In the genomic region with DNA sequence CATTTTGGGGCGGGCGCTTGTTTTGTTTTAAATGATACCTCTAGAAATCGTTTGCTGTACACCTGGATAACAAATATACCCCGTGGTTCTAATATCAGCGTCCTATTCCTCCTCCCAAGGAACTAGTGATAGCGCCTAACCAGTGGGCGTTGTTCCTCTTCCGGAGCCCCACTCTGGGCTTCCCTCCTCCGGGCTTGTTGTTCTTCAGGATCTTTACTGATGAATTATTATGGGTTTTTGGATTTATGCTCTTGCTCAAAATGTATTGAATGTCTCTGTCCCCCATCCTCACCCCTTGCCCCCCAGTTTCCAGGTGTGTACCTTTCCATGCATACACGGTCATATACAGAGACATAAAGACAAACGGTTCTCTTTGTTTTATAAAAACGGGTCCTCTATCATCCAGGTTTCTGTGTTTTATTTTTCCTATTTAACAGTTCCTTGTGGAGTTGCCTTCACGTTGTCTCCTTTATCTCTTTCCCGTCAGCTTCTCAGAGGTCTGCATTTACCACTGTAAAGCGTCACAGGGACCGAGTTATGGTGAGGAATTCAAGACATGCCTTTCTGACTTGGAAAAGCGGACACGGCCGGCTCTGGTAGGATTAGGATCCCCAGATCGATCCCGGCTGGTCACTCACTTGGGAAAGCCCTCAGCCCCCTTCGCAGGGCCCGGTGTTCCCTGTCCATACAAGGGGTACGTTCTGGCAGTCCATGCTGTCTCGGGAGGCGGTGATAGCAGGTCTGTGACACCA, we compare ENCODE assay signal across 7 cellular contexts. TPM values are rescaled to one million over a fixed set of nuclear protein-coding genes. Genes with fewer than 3 reads are reported as not detected.
DNase-seq lines count a peak whose midpoint lies in the region; ATAC-seq and TF ChIP-seq lines count a peak whose summit lies in the region.

No MANE protein-coding gene starts in this region.

- no peak for ATAC-seq in activated CD8-positive, alpha-beta T cell treated with anti-CD3 and anti-CD28 coated beads, Interleukin-2, amount 10 ng/mL, durations not matched to agents 7 days and 5 days
- no peak for ATAC-seq in HG03460 (IDR thresholded peaks at IDR 0.05; ENCODE audit: unreplicated experiment)

- TF ChIP-seq CTCF in HFF-Myc (IDR thresholded peaks at IDR 0.05; ENCODE audit: low read depth, low read length, missing control alignments), result no peak

- DNase-seq in HFF-Myc (ENCODE audit: extremely low read depth, low read depth) (no peak), iPS DF 6.9 (ENCODE audit: low read depth, low spot score) (no peak), NCI-H187 (lab: John Stamatoyannopoulos, UW) (no peak)
- no peak for DNase-seq in activated CD8-positive, alpha-beta T cell treated with anti-CD3 and anti-CD28 coated beads, Interleukin-2, amount 10 ng/mL, durations not matched to agents 7 days and 5 days
- peak; percentile 42 for DNase-seq in stimulated activated CD8-positive, alpha-beta memory T cell treated with anti-CD3 and anti-CD28 coated beads, Interleukin-4, amount 100 ng/mL, for 48 hours
- no peak for DNase-seq in NK-92 treated with Interleukin-12 subunit alpha and Interleukin-12 subunit beta, amount 100 ng/mL, for 24 hours (lab: John Stamatoyannopoulos, UW)

- H3K27ac Mint-ChIP-seq in activated CD8-positive, alpha-beta T cell treated with anti-CD3 and anti-CD28 coated beads, Interleukin-2, amount 10 ng/mL, durations not matched to agents 7 days and 5 days, result no peak overlapping the region

- no peak overlapping the region for H3K27ac ChIP-seq in iPS DF 6.9 (ENCODE audit: low read length)

- H3K4me3 ChIP-seq in HFF-Myc (replicated peaks; ENCODE audit: low read depth, low read length), result peak overlapping the region; percentile 82
- peak overlapping the region; percentile 88 for H3K4me3 ChIP-seq in iPS DF 6.9 (ENCODE audit: low read length)

- H3K9me3 Mint-ChIP-seq in activated CD8-positive, alpha-beta T cell treated with anti-CD3 and anti-CD28 coated beads, Interleukin-2, amount 10 ng/mL, durations not matched to agents 7 days and 5 days (ENCODE audit: insufficient read depth), result no peaks in the 10 kb centered on the region

- no peaks in the 10 kb centered on the region for H3K9me3 ChIP-seq in iPS DF 6.9 (ENCODE audit: control insufficient read depth, insufficient read depth, low read length)

- H3K27me3 Mint-ChIP-seq in activated CD8-positive, alpha-beta T cell treated with anti-CD3 and anti-CD28 coated beads, Interleukin-2, amount 10 ng/mL, durations not matched to agents 7 days and 5 days (ENCODE audit: low read depth), result peaks cover 71% of the 10 kb centered on the region

- H3K4me1 ChIP-seq in iPS DF 6.9 (ENCODE audit: control insufficient read depth, insufficient read depth, low read length), result peaks cover 12% of the 10 kb centered on the region

- POLR2A ChIA-PET in activated CD8-positive, alpha-beta T cell treated with anti-CD3 and anti-CD28 coated beads, Interleukin-2, amount 10 ng/mL, durations not matched to agents 7 days and 5 days (lab: Charles Lee), result interaction anchor here (0.6 kb wide), 1 partner anchor 35 kb away, joined by 3 read pairs; no protein-coding TSS in a partner anchor

- peak overlapping the region; percentile 72 for H3K4me3 Mint-ChIP-seq in activated CD8-positive, alpha-beta T cell treated with anti-CD3 and anti-CD28 coated beads, Interleukin-2, amount 10 ng/mL, durations not matched to agents 7 days and 5 days

- H3K36me3 Mint-ChIP-seq in activated CD8-positive, alpha-beta T cell treated with anti-CD3 and anti-CD28 coated beads, Interleukin-2, amount 10 ng/mL, durations not matched to agents 7 days and 5 days (ENCODE audit: low read depth), result peaks cover 3% of the 10 kb centered on the region

- peaks cover 60% of the 10 kb centered on the region for H3K4me1 Mint-ChIP-seq in activated CD8-positive, alpha-beta T cell treated with anti-CD3 and anti-CD28 coated beads, Interleukin-2, amount 10 ng/mL, durations not matched to agents 7 days and 5 days (ENCODE audit: low read depth)

- CTCF ChIA-PET in activated CD8-positive, alpha-beta T cell treated with anti-CD3 and anti-CD28 coated beads, Interleukin-2, amount 10 ng/mL, durations not matched to agents 7 days and 5 days (lab: Charles Lee), result no interaction called here

- no peaks in the 10 kb centered on the region for H3K36me3 ChIP-seq in iPS DF 6.9 (ENCODE audit: control insufficient read depth, insufficient read depth, low read length)

- WGBS in iPS DF 6.9 (ENCODE audit: insufficient coverage, insufficient read length), result no CpG with 5 or more reads among the region's 26 CpGs

- no peaks in the 10 kb centered on the region for H3K27me3 ChIP-seq in iPS DF 6.9 (ENCODE audit: control insufficient read depth, insufficient read depth, low read length)

RNA-seq across cellular contexts. Expression of gene PLEKHG3, which starts 0.7 kb away (rescaled TPM):
- total RNA-seq in activated CD8-positive, alpha-beta T cell treated with anti-CD3 and anti-CD28 coated beads, Interleukin-2, amount 10 ng/mL, durations not matched to agents 7 days and 5 days, result 1 to 10 TPM; 7.3 to 7.8 TPM
